ENCODE assay signal across 34 cellular contexts in genomic region chr13:106261450-106261849, GRCh38.
"Had no signal": no experiment of that assay in that cellular context is flagged by ENCODE, and none has a peak within 500 bp of the region (broad histone marks: within the 10 kb centered on the region; RNA-seq: fewer than 3 reads in every experiment).

No MANE protein-coding gene starts in this region.

- H3K36me3 ChIP-seq: MG63 had no signal

- H3K27me3 ChIP-seq: MG63 had no signal

- DNase-seq: Karpas-422, Kasumi-1, KG1, MG63, MM.1S, MV-4-11, NCI-H1048, NCI-H1092, NCI-H1092 treated with DMSO at 0.1 percent for 48 hours, NCI-H1105, NCI-H1105 treated with DMSO at 0.1 percent for 48 hours, NCI-H1417, NCI-H1417 treated with DMSO at 0.1 percent for 48 hours, NCI-H1436, NCI-H1436 treated with DMSO at 0.1 percent for 48 hours, NCI-H146, NCI-H1694, NCI-H1694 treated with DMSO at 0.1 percent for 48 hours, NCI-H187, NCI-H187 treated with DMSO at 0.1 percent for 48 hours, NCI-H1930, NCI-H2029, NCI-H2029 treated with DMSO at 0.1 percent for 48 hours, NCI-H2081, NCI-H2081 treated with DMSO at 0.1 percent for 48 hours, NCI-H2107, NCI-H2171, NCI-H2171 treated with DMSO at 0.1 percent for 48 hours, NCI-H2227 treated with DMSO at 0.1 percent for 48 hours, NCI-H226, NCI-H345, NCI-H446, NCI-H446 treated with DMSO at 0.1 percent for 48 hours had no signal

- H3K4me2 ChIP-seq: KMS-11 had no signal

- H3K4me3 ChIP-seq: MG63 had no signal

- H3K9me3 ChIP-seq: MG63 had no signal

- H3K9ac ChIP-seq: KMS-11 had no signal

- H3K27ac ChIP-seq: KMS-11 had no signal
